9 cellular contexts compared by ENCODE assay signal in the genomic region with DNA sequence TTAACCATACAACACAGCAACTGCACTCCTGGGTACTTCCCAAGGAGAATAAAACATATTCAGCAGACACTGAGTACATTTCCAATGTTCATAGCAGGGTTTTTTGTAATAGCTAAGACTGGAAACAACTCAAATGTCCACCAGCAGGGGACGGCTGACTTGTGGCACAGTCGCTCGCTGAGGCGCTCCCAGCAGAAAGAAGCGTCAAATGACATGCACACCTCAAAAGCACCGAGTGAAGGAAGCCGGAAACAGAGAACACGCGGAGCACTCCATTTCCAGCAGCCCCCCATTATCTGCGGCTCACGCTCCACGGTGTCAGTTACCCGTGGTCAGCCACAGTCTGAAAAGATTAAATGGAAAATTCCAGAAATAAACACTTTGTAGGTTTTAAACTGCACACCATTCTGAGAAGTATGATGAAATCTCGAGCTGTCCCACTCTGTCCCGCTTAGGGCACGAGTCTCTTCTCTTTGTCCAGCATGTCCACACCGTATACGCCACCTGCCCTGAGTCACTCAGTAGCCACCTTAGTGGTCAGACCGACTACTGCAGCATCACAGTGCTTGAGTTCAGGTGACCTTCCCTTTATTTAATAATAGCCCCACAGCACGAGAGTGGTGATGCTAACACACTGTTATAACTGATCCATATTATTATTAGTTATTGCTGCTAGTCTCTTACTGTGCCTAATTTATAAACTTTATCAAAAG. TPM values are rescaled to one million over a fixed set of nuclear protein-coding genes. Genes with fewer than 3 reads are reported as not detected.
A peak's percentile ranks its signal among the peaks of the same experiment; 100 is the strongest.
DNase-seq lines count a peak whose midpoint lies in the region; ATAC-seq, FAIRE-seq and TF ChIP-seq lines count a peak whose summit lies in the region.
"Not testable (repeated sequence)": the region's sequence is repeated elsewhere in the genome, so short reads cannot be mapped to it uniquely, and the experiment has no call there.
"Had no signal": no experiment of that assay in that cellular context is flagged by ENCODE, and none has a peak within 500 bp of the region (broad histone marks: within the 10 kb centered on the region; RNA-seq: fewer than 3 reads in every experiment).

No MANE protein-coding gene starts in this region.

- H3K36me3 Mint-ChIP-seq in chondrocyte (ENCODE audit: low read depth); progenitor cell of endocrine pancreas (ENCODE audit: insufficient read depth): not testable (repeated sequence)

- not testable (repeated sequence) for H3K27ac Mint-ChIP-seq in chondrocyte (ENCODE audit: unreplicated experiment); progenitor cell of endocrine pancreas

- peak; percentile 56 to 57; a peak in 4 of 6 replicates for ATAC-seq in A549
- ATAC-seq in HCT116 = peak; percentile 84
- not testable (repeated sequence) for ATAC-seq in Panc1

- TF ChIP-seq RAD21 in A549 (conservative IDR thresholded peaks at IDR 0.05 in 1 of 2, IDR thresholded peaks at IDR 0.05 in 1 of 2); HCT116 (IDR thresholded peaks at IDR 0.05; ENCODE audit: low read depth): not testable (repeated sequence)

- CTCF ChIA-PET in A549 (lab: Yijun Ruan, JAX) = interaction anchor here (0.9 kb wide), 1 partner anchor 9 kb away, joined by 3 read pairs; no protein-coding TSS in a partner anchor
- CTCF ChIA-PET in HCT116 (lab: Charles Lee); Panc1 (lab: Charles Lee): not testable (repeated sequence)

- POLR2A ChIA-PET in A549 (lab: Yijun Ruan, JAX); HCT116 (lab: Charles Lee); Panc1 (lab: Charles Lee): not testable (repeated sequence)

- not testable (repeated sequence) for H3K79me2 ChIP-seq in HCT116 (ENCODE audit: insufficient read depth, low read length)

- not testable (repeated sequence) for H3K9ac ChIP-seq in HCT116 (ENCODE audit: low read length)

- BruUV-seq in HCT116 (replicated peaks; lab: Mats Ljungman, UMichigan); Panc1 (replicated peaks; lab: Mats Ljungman, UMichigan): not testable (repeated sequence)

- not testable (repeated sequence) for H3K9me3 ChIP-seq in A549; HCT116 (ENCODE audit: control insufficient read depth in 1 of 2, insufficient read depth in 1 of 2, low read depth in 1 of 2, low read length in 2 of 2); Panc1 (ENCODE audit: control insufficient read depth, insufficient read depth, low read depth, low read length)

- not testable (repeated sequence) for H3K9me2 ChIP-seq in HCT116 (ENCODE audit: insufficient read depth)

- not testable (repeated sequence) for TF ChIP-seq CTCF in A549 (IDR thresholded peaks at IDR 0.05)
- peak; percentile 7 to 27 (median 19); a peak in 3 of 6 replicates for TF ChIP-seq CTCF in HCT116 (IDR thresholded peaks at IDR 0.05 in 2 of 3, conservative IDR thresholded peaks at IDR 0.05 in 1 of 3; ENCODE audit: borderline replicate concordance in 1 of 3, insufficient read depth in 1 of 3, low read depth in 2 of 3, low read length in 2 of 3)
- TF ChIP-seq CTCF in Panc1 (IDR thresholded peaks at IDR 0.05) = peak; percentile 7; the same call in 1 of the 2 replicates
- peak; percentile 30 for TF ChIP-seq CTCF in chondrocyte (IDR thresholded peaks at IDR 0.05)
- peak; percentile 21 for TF ChIP-seq CTCF in progenitor cell of endocrine pancreas (IDR thresholded peaks at IDR 0.05; ENCODE audit: unreplicated experiment)

- in situ Hi-C loops in Panc1 (cut with HindIII; ENCODE audit: low pct_unique_long_range_greater_than_20kb, low sequenced_read_pairs) = not testable (repeated sequence)

- not testable (repeated sequence) for FAIRE-seq in A549 (lab: Jason Lieb, UNC)

- H3K27ac ChIP-seq in A549; HCT116 (ENCODE audit: low read depth, low read length); Panc1 (ENCODE audit: low read length): not testable (repeated sequence)

- H3K4me3 Mint-ChIP-seq in chondrocyte (ENCODE audit: unreplicated experiment); progenitor cell of endocrine pancreas (ENCODE audit: low read depth): not testable (repeated sequence)

- TF ChIP-seq POLR2A in A549 (IDR thresholded peaks at IDR 0.05; ENCODE audit: low read length); HCT116 (IDR thresholded peaks at IDR 0.05; ENCODE audit: borderline replicate concordance, extremely low read depth, insufficient read depth, insufficient read length): not testable (repeated sequence)

- not testable (repeated sequence) for H3K36me3 ChIP-seq in HCT116 (ENCODE audit: control insufficient read depth in 1 of 2, insufficient read depth in 2 of 2, low read length in 2 of 2); Panc1 (ENCODE audit: control insufficient read depth, insufficient read depth, low read length)

- H3K27me3 Mint-ChIP-seq in chondrocyte (ENCODE audit: low read depth) (peaks cover 12% of the 10 kb centered on the region), progenitor cell of endocrine pancreas (peaks cover 13% of the 10 kb centered on the region)

- H4K20me1 ChIP-seq in HCT116 (ENCODE audit: insufficient read depth) = not testable (repeated sequence)

- not testable (repeated sequence) for H3K4me1 Mint-ChIP-seq in chondrocyte (ENCODE audit: low read depth); progenitor cell of endocrine pancreas (ENCODE audit: low read depth)

- not testable (repeated sequence) for H3K27me3 ChIP-seq in HCT116 (ENCODE audit: insufficient read depth, low read length); Panc1 (ENCODE audit: control insufficient read depth, insufficient read depth, low read length)

- H3K4me1 ChIP-seq in A549; HCT116 (ENCODE audit: control insufficient read depth in 1 of 2, insufficient read depth in 2 of 2, low read length in 2 of 2); Panc1 (ENCODE audit: control insufficient read depth, insufficient read depth, low read length): not testable (repeated sequence)

- H3K9me3 Mint-ChIP-seq in chondrocyte (ENCODE audit: low read depth); progenitor cell of endocrine pancreas (ENCODE audit: low read depth): not testable (repeated sequence)

- H2AFZ ChIP-seq in HCT116 (ENCODE audit: low read depth, low read length, poor library complexity, severe bottlenecking) = not testable (repeated sequence)

- TF ChIP-seq EP300 in A549 (IDR thresholded peaks at IDR 0.05) = not testable (repeated sequence)

- intact Hi-C loops in HCT116 (cut with micrococcal nuclease); Panc1 (cut with micrococcal nuclease; ENCODE audit: unreplicated experiment): not testable (repeated sequence)

- not testable (repeated sequence) for H3K4me2 ChIP-seq in A549
- H3K4me2 ChIP-seq in HCT116 (ENCODE audit: low read length) = peak overlapping the region; percentile 20; the same call in 1 of the 2 replicates

- not testable (repeated sequence) for DNase-seq in A549 (ENCODE audit: low read depth in 1 of 2, low spot score in 1 of 2); HCT116 (ENCODE audit: low read depth, low spot score); Panc1 (ENCODE audit: low read depth, low spot score); chondrocyte (ENCODE audit: low spot score); progenitor cell of endocrine pancreas (ENCODE audit: low spot score, unreplicated experiment)
- DNase-seq in MV-4-11 (lab: John Stamatoyannopoulos, UW) (peak; percentile 8), myocyte (ENCODE audit: low read depth) (peak; percentile 16)

- 58% methylated on average over 20 of the region's 20 CpGs for WGBS in A549 (ENCODE audit: missing lambda C conversion rate)

- not testable (repeated sequence) for H3K4me3 ChIP-seq in A549; HCT116 (replicated peaks in 1 of 2; ENCODE audit: low read depth in 1 of 2, low read length in 2 of 2); Panc1 (ENCODE audit: low read depth in 2 of 2, low read length in 2 of 2)

- RAD21 ChIA-PET in HCT116 (lab: Charles Lee; ENCODE audit: low non-redundant PET in 1 of 2, low total read pairs in 2 of 2, uncharacterized antibody in 2 of 2, unreplicated experiment in 2 of 2) = not testable (repeated sequence)

TF ChIP-seq in HCT116, 20 proteins besides CTCF, POLR2A, EP300 and RAD21:
- TF ChIP-seq, protein P1, sequence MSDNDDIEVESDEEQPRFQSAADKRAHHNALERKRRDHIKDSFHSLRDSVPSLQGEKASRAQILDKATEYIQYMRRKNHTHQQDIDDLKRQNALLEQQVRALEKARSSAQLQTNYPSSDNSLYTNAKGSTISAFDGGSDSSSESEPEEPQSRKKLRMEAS (IDR thresholded peaks at IDR 0.05) = peak; percentile 50
TF ChIP-seq in HCT116: peak in this region for 1; not testable (repeated sequence) for 19.

RNA-seq across cellular contexts. Expression of a gene that starts 56.0 kb away (rescaled TPM):
- 0.22 and 0.46 TPM in 2 replicates for polyA plus RNA-seq in A549 (2011; rRNA removed)
- polyA plus RNA-seq in A549 (2012; cell fraction: cytosol; rRNA removed) = 0.19 and 0.21 TPM in 2 replicates
- 0.17 and 0.27 TPM in 2 replicates for polyA plus RNA-seq in A549 (2012; cell fraction: nucleus; rRNA removed)
- polyA plus RNA-seq in A549 (2017; fragmentation: RNase III; extraction: RNeasy Plus Mini Kit Qiagen cat#74134 plus additional on column Dnase treatment) = 0.10 to 0.47 TPM (median 0.19 TPM) in 3 replicates
- 0.24 and 0.29 TPM in 2 replicates for polyA minus RNA-seq in A549 (2011; rRNA and poly(A)+ RNA removed)
- 12.0 TPM for total RNA-seq in HCT116 (2021; ENCODE audit: unreplicated experiment)
- 13.4 and 14.7 TPM in 2 replicates for polyA plus RNA-seq in HCT116 (2012)
- total RNA-seq in Panc1 (2021; ENCODE audit: unreplicated experiment) = 13.8 TPM
- 24.0 TPM for polyA plus RNA-seq in Panc1 (2012; ENCODE audit: insufficient read length)
- 1.5 to 1.7 TPM in 2 of 3 replicates, not detected in the other for total RNA-seq in chondrocyte
- not detected in 2 replicates for total RNA-seq in myocyte
- 0.30 TPM for polyA plus RNA-seq in myocyte (2012)
- 28.1 and 28.3 TPM in 2 replicates for total RNA-seq in progenitor cell of endocrine pancreas
- total RNA-seq: H4, IMR-90 had no signal

RNA-seq across cellular contexts. Expression of a gene that starts 56.2 kb away (rescaled TPM):
- polyA plus RNA-seq in A549 (2011; rRNA removed) (0.40 and 0.43 TPM in 2 replicates), A549 (2017; fragmentation: RNase III; extraction: RNeasy Plus Mini Kit Qiagen cat#74134 plus additional on column Dnase treatment) (0.43 to 0.58 TPM (median 0.54 TPM) in 3 replicates)
- 0.09 TPM in 1 of 2 replicates, not detected in the other for polyA plus RNA-seq in A549 (2012; cell fraction: cytosol; rRNA removed)
- polyA plus RNA-seq in A549 (2012; cell fraction: nucleus; rRNA removed) = 0.01 and 0.04 TPM in 2 replicates
- polyA minus RNA-seq in A549 (2011; rRNA and poly(A)+ RNA removed) = 0.34 and 0.87 TPM in 2 replicates
- total RNA-seq in HCT116 (2021; ENCODE audit: unreplicated experiment) (2.0 TPM), Panc1 (2021; ENCODE audit: unreplicated experiment) (6.5 TPM), chondrocyte (0.25 to 0.85 TPM in 2 of 3 replicates, not detected in the other), myocyte (0.32 TPM in 1 of 2 replicates, not detected in the other), progenitor cell of endocrine pancreas (2.3 and 3.3 TPM in 2 replicates)
- polyA plus RNA-seq in HCT116 (2012) = 0.94 and 1.2 TPM in 2 replicates
- polyA plus RNA-seq in Panc1 (2012; ENCODE audit: insufficient read length) = 2.8 TPM
- polyA plus RNA-seq in myocyte (2012) = not detected
- total RNA-seq: IMR-90 had no signal
- polyA plus RNA-seq: IMR-90 had no signal
